In genomic region chr1:233127157-233127556, GRCh38 we compare ENCODE assay signal across 17 cellular contexts.
"Had no signal": no experiment of that assay in that cellular context is flagged by ENCODE, and none has a peak within 500 bp of the region (broad histone marks: within the 10 kb centered on the region; RNA-seq: fewer than 3 reads in every experiment).

No MANE protein-coding gene starts in this region.

- H3K36me3 ChIP-seq: heart left ventricle, neural progenitor cell, pancreas, thoracic aorta, transverse colon had no signal

- ATAC-seq: heart left ventricle, natural killer cell, pancreas, right cardiac atrium had no signal

- DNase-seq: cortex of kidney; effector memory CD4-positive, alpha-beta T cell; foreskin melanocyte; heart left ventricle; hippocampal formation; kidney glomerular epithelial cell; natural killer cell; pancreas; right cardiac atrium; small intestine; stimulated activated CD4-positive, alpha-beta T cell treated with anti-CD3 and anti-CD28 coated beads, Interleukin-12 subunit alpha, Interleukin-12 subunit beta, amount 100 ng/mL, for 4 hours; stimulated activated naive CD4-positive, alpha-beta T cell; stomach; substantia nigra; transverse colon had no signal

- H2AFZ ChIP-seq: neural progenitor cell had no signal

- H3K9me3 ChIP-seq: heart left ventricle, pancreas, stomach, thoracic aorta, transverse colon had no signal

- H3K9ac ChIP-seq: neural progenitor cell had no signal

- H3K4me3 ChIP-seq: heart left ventricle, neural progenitor cell, pancreas, stomach, thoracic aorta, transverse colon had no signal

- H3K4me1 ChIP-seq: neural progenitor cell, pancreas, stomach, transverse colon had no signal

- H3K27me3 ChIP-seq: heart left ventricle, neural progenitor cell, pancreas, stomach, transverse colon had no signal

- H3K4me2 ChIP-seq: neural progenitor cell had no signal

- H3K27ac ChIP-seq: heart left ventricle, neural progenitor cell, pancreas, stomach, thoracic aorta, transverse colon had no signal
